ENCODE assay signal across 9 cellular contexts in the genomic region with DNA sequence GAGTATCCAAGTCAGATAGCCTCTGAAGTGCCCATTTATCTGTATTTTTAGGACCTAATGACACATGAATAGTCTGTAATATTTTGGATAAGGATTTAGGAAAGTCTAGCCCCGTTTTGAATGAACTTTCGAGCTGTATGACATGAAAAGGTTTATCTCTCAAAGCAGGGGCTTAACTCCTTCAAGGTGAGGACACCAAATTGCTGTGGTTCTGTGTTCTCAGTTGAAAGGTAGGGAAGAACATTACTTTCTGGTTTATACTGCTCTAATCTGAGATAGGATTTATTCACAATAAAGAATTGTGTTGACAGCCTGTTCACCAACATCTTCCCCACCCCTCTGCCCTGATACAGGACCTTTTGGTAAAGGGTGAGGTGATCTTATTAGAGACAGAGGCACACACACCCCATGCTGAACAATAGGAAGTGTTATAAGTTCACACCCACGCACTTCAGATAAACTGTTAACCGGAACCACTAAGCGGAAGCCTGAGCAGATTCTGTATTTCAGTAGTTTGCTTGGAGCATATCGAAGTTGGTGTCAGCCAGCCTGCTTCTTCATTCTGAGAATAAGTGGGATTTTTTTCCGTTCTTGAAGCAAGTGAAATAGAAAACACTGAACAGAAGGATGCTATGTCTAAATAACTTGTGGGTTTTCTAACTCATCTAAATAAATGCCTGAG.
A peak's percentile ranks its signal among the peaks of the same experiment; 100 is the strongest.
DNase-seq lines count a peak whose midpoint lies in the region; ATAC-seq and TF ChIP-seq lines count a peak whose summit lies in the region.
"Had no signal": no experiment of that assay in that cellular context is flagged by ENCODE, and none has a peak within 500 bp of the region (broad histone marks: within the 10 kb centered on the region; RNA-seq: fewer than 3 reads in every experiment).

No MANE protein-coding gene starts in this region.

- no peak overlapping the region for H4K5ac ChIP-seq in mesendoderm (ENCODE audit: low read length)

- no peaks in the 10 kb centered on the region for H3K9me3 ChIP-seq in vagina

- H3K79me2 ChIP-seq in mesendoderm (ENCODE audit: control insufficient read depth, insufficient read depth, low read length) = no peaks in the 10 kb centered on the region

- peaks cover 45% of the 10 kb centered on the region for H3K4me1 Mint-ChIP-seq in activated naive CD8-positive, alpha-beta T cell treated with anti-CD3 and anti-CD28 coated beads, Interleukin-2, amount 50 U/mL, for 24 hours

- H3K18ac ChIP-seq in mesendoderm (ENCODE audit: low read length) = no peak overlapping the region

- H3K36me3 Mint-ChIP-seq in activated naive CD8-positive, alpha-beta T cell treated with anti-CD3 and anti-CD28 coated beads, Interleukin-2, amount 50 U/mL, for 24 hours (ENCODE audit: low read depth) = peaks cover 5% of the 10 kb centered on the region

- no peak overlapping the region for H2AK5ac ChIP-seq in mesendoderm (ENCODE audit: low read length)

- no peak overlapping the region for H3K23ac ChIP-seq in mesendoderm (ENCODE audit: low read length)

- H3K4me1 ChIP-seq in vagina = no peaks in the 10 kb centered on the region
- H3K4me1 ChIP-seq in mesendoderm (ENCODE audit: control insufficient read depth, low read depth, low read length) = no peaks in the 10 kb centered on the region

- WGBS in mesendoderm (ENCODE audit: extremely low coverage, insufficient coverage, low lambda C conversion rate) = no CpG with 5 or more reads among the region's 7 CpGs

- no peak overlapping the region for H3K27ac ChIP-seq in vagina
- no peak overlapping the region for H3K27ac ChIP-seq in mesendoderm (ENCODE audit: low read depth, low read length)

- DNase-seq in GF-D8 (lab: John Stamatoyannopoulos, UW) = peak; percentile 81
- peak; percentile 22 for DNase-seq in MV-4-11 (lab: John Stamatoyannopoulos, UW)
- DNase-seq in activated naive CD8-positive, alpha-beta T cell treated with anti-CD3 and anti-CD28 coated beads, Interleukin-2, amount 50 U/mL, for 24 hours = peak; percentile 33
- peak; percentile 6 to 22 for DNase-seq in stimulated activated CD8-positive, alpha-beta memory T cell treated with anti-CD3 and anti-CD28 coated beads, Interleukin-4, amount 100 ng/mL, for 4 hours (ENCODE audit: low read depth in 2 of 2, low spot score in 1 of 2)
- no peak for DNase-seq in vagina (ENCODE audit: extremely low spot score in 2 of 2)
- no peak for DNase-seq in NCI-H82 (lab: John Stamatoyannopoulos, UW)
- no peak for DNase-seq in mesendoderm

- H3K36me3 ChIP-seq in vagina (no peaks in the 10 kb centered on the region), mesendoderm (ENCODE audit: control insufficient read depth, insufficient read depth, low read length) (no peaks in the 10 kb centered on the region)

- no peak overlapping the region for H3K9ac ChIP-seq in mesendoderm (ENCODE audit: low read length)

- no peak for TF ChIP-seq CTCF in vagina (IDR thresholded peaks at IDR 0.05)

- no peaks in the 10 kb centered on the region for H3K27me3 Mint-ChIP-seq in activated naive CD8-positive, alpha-beta T cell treated with anti-CD3 and anti-CD28 coated beads, Interleukin-2, amount 50 U/mL, for 24 hours

- H3K4ac ChIP-seq in mesendoderm (ENCODE audit: low read depth, low read length) = no peak overlapping the region

- H2BK15ac ChIP-seq in mesendoderm (replicated peaks; ENCODE audit: low read depth) = no peak overlapping the region

- no peak overlapping the region for H3K4me3 ChIP-seq in vagina
- H3K4me3 ChIP-seq in mesendoderm (ENCODE audit: low read length) = no peak overlapping the region

- H2BK5ac ChIP-seq in mesendoderm (ENCODE audit: low read length) = no peak overlapping the region

- no peaks in the 10 kb centered on the region for H3K79me1 ChIP-seq in mesendoderm (ENCODE audit: low read length)

- intact Hi-C loops in vagina (cut with DNase I) = no loop called here

- H3K27me3 ChIP-seq in vagina (no peaks in the 10 kb centered on the region), mesendoderm (ENCODE audit: insufficient read depth, low read length, poor library complexity) (no peaks in the 10 kb centered on the region)

- no peak overlapping the region for H4K8ac ChIP-seq in mesendoderm (ENCODE audit: low read depth, low read length)

- peak; percentile 98 for ATAC-seq in GM21576 (IDR thresholded peaks at IDR 0.05; ENCODE audit: unreplicated experiment)
- ATAC-seq in activated naive CD8-positive, alpha-beta T cell treated with anti-CD3 and anti-CD28 coated beads, Interleukin-2, amount 50 U/mL, for 24 hours = peak; percentile 99

- no peak overlapping the region for H3K56ac ChIP-seq in mesendoderm (ENCODE audit: low read length)

- H3K27ac Mint-ChIP-seq in activated naive CD8-positive, alpha-beta T cell treated with anti-CD3 and anti-CD28 coated beads, Interleukin-2, amount 50 U/mL, for 24 hours = peak overlapping the region; percentile 89
- H3K27ac Mint-ChIP-seq: nephron had no signal

- TF ChIP-seq POLR2A in vagina (IDR thresholded peaks at IDR 0.05) = no peak

- peak overlapping the region; percentile 52 for H3K4me3 Mint-ChIP-seq in activated naive CD8-positive, alpha-beta T cell treated with anti-CD3 and anti-CD28 coated beads, Interleukin-2, amount 50 U/mL, for 24 hours
- H3K4me3 Mint-ChIP-seq: nephron had no signal

- no peak overlapping the region for H3K4me2 ChIP-seq in mesendoderm (ENCODE audit: low read length)

- H3K9me3 Mint-ChIP-seq in activated naive CD8-positive, alpha-beta T cell treated with anti-CD3 and anti-CD28 coated beads, Interleukin-2, amount 50 U/mL, for 24 hours = no peaks in the 10 kb centered on the region
- H3K9me3 Mint-ChIP-seq: nephron had no signal

- H2BK120ac ChIP-seq in mesendoderm (ENCODE audit: low read depth, low read length) = no peak overlapping the region

Comparison
In these comparisons a context has a peak if more than half of its experiments do, and no peak if none do; other contexts are left out.
1. DNase-seq: peak in GF-D8 (single experiment), MV-4-11 (single experiment), activated naive CD8-positive, alpha-beta T cell treated with anti-CD3 and anti-CD28 coated beads, Interleukin-2, amount 50 U/mL, for 24 hours (single experiment) and stimulated activated CD8-positive, alpha-beta memory T cell treated with anti-CD3 and anti-CD28 coated beads, Interleukin-4, amount 100 ng/mL, for 4 hours (2 of 2); none in vagina (0 of 2), NCI-H82 (single experiment) and mesendoderm (single experiment).